13 cellular contexts compared by ENCODE assay signal in genomic region chr10:1738950-1739349, GRCh38. TPM values are rescaled to one million over a fixed set of nuclear protein-coding genes. Genes with fewer than 3 reads are reported as not detected.
DNase-seq lines count a peak whose midpoint lies in the region; ATAC-seq and TF ChIP-seq lines count a peak whose summit lies in the region.
"Had no signal": no experiment of that assay in that cellular context is flagged by ENCODE, and none has a peak within 500 bp of the region (broad histone marks: within the 10 kb centered on the region; RNA-seq: fewer than 3 reads in every experiment).

No MANE protein-coding gene starts in this region.

- H3K36me3 Mint-ChIP-seq in MCF 10A (ENCODE audit: insufficient read depth, unreplicated experiment), result no peaks in the 10 kb centered on the region
- H3K36me3 Mint-ChIP-seq: CD4-positive, alpha-beta memory T cell had no signal

- H3K27me3 Mint-ChIP-seq in MCF 10A (ENCODE audit: insufficient read depth, unreplicated experiment), result peaks cover 28% of the 10 kb centered on the region

- no TSS peak for BruUV-seq in MCF 10A (replicated peaks; lab: Mats Ljungman, UMichigan)

- peaks cover 7% of the 10 kb centered on the region for H3K4me1 Mint-ChIP-seq in MCF 10A (ENCODE audit: insufficient read depth, unreplicated experiment)
- H3K4me1 Mint-ChIP-seq: activated T-helper 17 cell treated with anti-CD3 and anti-CD28 coated beads, Interleukin-2, amount 50 U/mL, for 72 hours had no signal

- peak; percentile 62 for DNase-seq in NCI-H748 treated with DMSO at 0.1 percent for 48 hours (lab: John Stamatoyannopoulos, UW)
- DNase-seq in MCF 10A (ENCODE audit: unreplicated experiment), result no peak
- no peak for DNase-seq in erythroblast (lab: John Stamatoyannopoulos, UW)
- no peak for DNase-seq in NCI-H2227 (lab: John Stamatoyannopoulos, UW; ENCODE audit: unreplicated experiment)
- no peak for DNase-seq in KG1 (lab: John Stamatoyannopoulos, UW)
- DNase-seq: activated CD4-positive, alpha-beta T cell treated with anti-CD3 and anti-CD28 coated beads for 1 hour; CD4-positive, alpha-beta memory T cell; NCI-H69 had no signal

- POLR2A ChIA-PET in MCF 10A (lab: Yijun Ruan, JAX), result interaction anchor here (1.2 to 2.4 kb wide), 2 partner anchors 10 to 15 kb away, joined by 3 to 11 read pairs; no protein-coding TSS in a partner anchor

- CTCF ChIA-PET in MCF 10A (lab: Yijun Ruan, JAX), result interaction anchor here (1.0 kb wide), 1 partner anchor 319 kb away, joined by 4 read pairs; no protein-coding TSS in a partner anchor

- no peak for TF ChIP-seq CTCF in MCF 10A (IDR thresholded peaks at IDR 0.05; ENCODE audit: unreplicated experiment)

- no peak overlapping the region for H3K4me3 Mint-ChIP-seq in MCF 10A (ENCODE audit: unreplicated experiment)
- H3K4me3 Mint-ChIP-seq: activated T-helper 17 cell treated with anti-CD3 and anti-CD28 coated beads, Interleukin-2, amount 50 U/mL, for 72 hours; CD4-positive, alpha-beta memory T cell had no signal

- no peak overlapping the region for H3K27ac Mint-ChIP-seq in MCF 10A (ENCODE audit: low read depth, unreplicated experiment)
- H3K27ac Mint-ChIP-seq: activated T-helper 17 cell treated with anti-CD3 and anti-CD28 coated beads, Interleukin-2, amount 50 U/mL, for 72 hours; CD4-positive, alpha-beta memory T cell had no signal

- intact Hi-C loops in MCF 10A (cut with micrococcal nuclease), result loop anchor here (5.0 to 10.0 kb wide), 3 partner anchors 236 to 766 kb away; no protein-coding TSS in a partner anchor

- TF ChIP-seq POLR2A in GM18505 (IDR thresholded peaks at IDR 0.05; ENCODE audit: borderline replicate concordance, extremely low read depth, insufficient read depth, insufficient read length) (no peak), erythroblast (IDR thresholded peaks at IDR 0.05; ENCODE audit: low read length) (no peak)

- H3K9me3 Mint-ChIP-seq in MCF 10A (ENCODE audit: unreplicated experiment), result no peaks in the 10 kb centered on the region
- H3K9me3 Mint-ChIP-seq: activated T-helper 17 cell treated with anti-CD3 and anti-CD28 coated beads, Interleukin-2, amount 50 U/mL, for 72 hours had no signal

- ATAC-seq in GM18505 (IDR thresholded peaks at IDR 0.05; ENCODE audit: unreplicated experiment), result peak; percentile 57
- ATAC-seq in GM21360 (IDR thresholded peaks at IDR 0.05; ENCODE audit: unreplicated experiment), result peak; percentile 68
- peak; percentile 41 for ATAC-seq in HG03039 (IDR thresholded peaks at IDR 0.05; ENCODE audit: unreplicated experiment)
- ATAC-seq: activated T-helper 17 cell treated with anti-CD3 and anti-CD28 coated beads, Interleukin-2, amount 50 U/mL, for 72 hours had no signal

RNA-seq across cellular contexts. Expression of gene ADARB2, which starts 1.6 kb away (rescaled TPM):
- total RNA-seq in MCF 10A (2022), result 0.52 and 0.96 TPM in 2 replicates
- total RNA-seq: activated T-helper 17 cell treated with anti-CD3 and anti-CD28 coated beads, Interleukin-2, amount 50 U/mL, for 72 hours; osteoblast had no signal
